Comparison of ENCODE assay signal across 8 cellular contexts in genomic region chr6:116531675-116532570, GRCh38. TPM values are rescaled to one million over a fixed set of nuclear protein-coding genes. Genes with fewer than 3 reads are reported as not detected.
DNase-seq lines count a peak whose midpoint lies in the region; ATAC-seq, FAIRE-seq and TF ChIP-seq lines count a peak whose summit lies in the region.

No MANE protein-coding gene starts in this region.

- H4K20me1 ChIP-seq in GM12878 (ENCODE audit: control insufficient read depth, insufficient read depth) = no peaks in the 10 kb centered on the region

- H2AFZ ChIP-seq in GM12878 (ENCODE audit: control insufficient read depth, low read depth, low read length) = no peak overlapping the region

- DNase-seq in DMS79 treated with DMSO at 0.1 percent for 48 hours (lab: John Stamatoyannopoulos, UW) (peak; percentile 47), DMS79 (lab: John Stamatoyannopoulos, UW) (no peak), NB4 (ENCODE audit: low read depth) (peak; percentile 77), T-helper 22 cell (ENCODE audit: low read depth) (peak; percentile 16), GM12878 (ENCODE audit: low read depth, low spot score) (no peak), immature natural killer cell (peak; percentile 57 to 63 (median 59))
- DNase-seq in stimulated activated CD4-positive, alpha-beta T cell treated with anti-CD3 and anti-CD28 coated beads, Interleukin-1b, Interleukin-23, amount 100 ng/mL, for 4 hours (ENCODE audit: low read depth in 2 of 2) = peak; percentile 16 to 59

- RAD21 ChIA-PET in GM12878 (lab: Charles Lee; ENCODE audit: unreplicated experiment) = interaction anchor here (1.1 to 3.9 kb wide), 4 partner anchors 14 to 315 kb away, joined by 3 to 35 read pairs (median 4); no protein-coding TSS in a partner anchor

- H3K4me1 ChIP-seq in HEK293 (ENCODE audit: control insufficient read depth, insufficient read depth, low read length) (peaks cover 28% of the 10 kb centered on the region), GM12878 (ENCODE audit: control insufficient read depth, insufficient read depth, low read length) (no peaks in the 10 kb centered on the region)

- FAIRE-seq in GM12878 (lab: Jason Lieb, UNC) = no peak

- H3K36me3 ChIP-seq in HEK293 (ENCODE audit: control insufficient read depth in 2 of 2, insufficient read depth in 1 of 2, low read length in 2 of 2) = no peaks in the 10 kb centered on the region
- H3K36me3 ChIP-seq in GM12878 (ENCODE audit: control insufficient read depth in 2 of 2, insufficient read depth in 2 of 2, low read length in 1 of 2) = no peaks in the 10 kb centered on the region

- no peak overlapping the region for H3K4me3 Mint-ChIP-seq in immature natural killer cell

- POLR2A ChIA-PET in HEK293 (lab: Yijun Ruan, JAX) (no interaction called here), GM12878 (lab: Charles Lee) (no interaction called here)

- no peak overlapping the region for H3K4me3 ChIP-seq in HEK293 (ENCODE audit: low read depth, low read length)
- H3K4me3 ChIP-seq in NB4 (ENCODE audit: low read depth, low read length) = no peak overlapping the region
- H3K4me3 ChIP-seq in GM12878 = no peak overlapping the region

- no peak overlapping the region for H3K27ac Mint-ChIP-seq in immature natural killer cell

- H3K4me2 ChIP-seq in GM12878 (ENCODE audit: control insufficient read depth, insufficient read depth) = no peak overlapping the region

- SMC1A ChIA-PET in GM12878 (lab: Charles Lee; ENCODE audit: uncharacterized antibody, unreplicated experiment) = interaction anchor here (0.9 to 4.5 kb wide), 11 partner anchors 10 to 265 kb away, joined by 3 to 42 read pairs (median 6); partner anchors contain the start of gene TSPYL1

- H3K36me3 Mint-ChIP-seq in immature natural killer cell = no peaks in the 10 kb centered on the region

- no peak for TF ChIP-seq EP300 in GM12878 (IDR thresholded peaks at IDR 0.05; ENCODE audit: borderline replicate concordance in 1 of 2, control insufficient read depth in 1 of 2, low read depth in 2 of 2, low read length in 2 of 2)

- ATAC-seq in GM12878 = peak; percentile 89

- H3K9me3 ChIP-seq in HEK293 (ENCODE audit: control insufficient read depth, insufficient read depth, low read depth, low read length) (no peaks in the 10 kb centered on the region), GM12878 (replicated peaks; ENCODE audit: control insufficient read depth, insufficient read depth, low read length) (no peaks in the 10 kb centered on the region)

- H3K9me3 Mint-ChIP-seq in immature natural killer cell = no peaks in the 10 kb centered on the region

- peak; percentile 81 for TF ChIP-seq RAD21 in GM12878 (IDR thresholded peaks at IDR 0.05; ENCODE audit: insufficient read depth, low read depth, low read length)

- H3K27me3 Mint-ChIP-seq in immature natural killer cell (ENCODE audit: low read depth in 3 of 3) = peaks cover 2 to 13% (median 8%) of the 10 kb centered on the region in 3 donors

- no peak overlapping the region for H3K27ac ChIP-seq in HEK293 (ENCODE audit: extremely low read depth, low read depth, low read length)
- no peak overlapping the region for H3K27ac ChIP-seq in GM12878 (ENCODE audit: control insufficient read depth, insufficient read depth)

- H3K9ac ChIP-seq in GM12878 (ENCODE audit: control insufficient read depth, insufficient read depth, low read length) = no peak overlapping the region

- WGBS in GM12878 (ENCODE audit: insufficient coverage, insufficient replicate concordance, low lambda C conversion rate, missing lambda C conversion rate) = 61% methylated on average over 12 of the region's 12 CpGs

- H3K27me3 ChIP-seq in GM12878 (replicated peaks in 1 of 2; ENCODE audit: control insufficient read depth in 2 of 2, insufficient read depth in 2 of 2, low read length in 1 of 2) = peaks cover 2 to 3% of the 10 kb centered on the region in 2 experiments; a peak in 2 of 4 replicates

- TF ChIP-seq POLR2A in NB4 (IDR thresholded peaks at IDR 0.05; ENCODE audit: extremely low read depth, insufficient read length) (no peak), GM12878 (IDR thresholded peaks at IDR 0.05; ENCODE audit: low read depth, low read length) (no peak)

- in situ Hi-C loops in GM12878 (cut with MboI) = loop anchor here (5.0 kb wide), 1 partner anchor 255 kb away; the partner anchor contains the start of gene TSPYL1

- H3K79me2 ChIP-seq in GM12878 (ENCODE audit: control insufficient read depth, insufficient read depth, low read length) = no peaks in the 10 kb centered on the region

- CTCF ChIA-PET in HEK293 (lab: Yijun Ruan, JAX) (interaction anchor here (0.6 to 4.5 kb wide), 33 partner anchors 9 to 315 kb away, joined by 3 to 108 read pairs (median 5); partner anchors contain the start of genes CALHM4, CALHM5 and TSPYL4), GM12878 (lab: Yijun Ruan, JAX) (interaction anchor here (0.6 to 4.5 kb wide), 15 partner anchors 18 to 263 kb away, joined by 3 to 96 read pairs (median 5); partner anchors contain the start of genes CALHM5 and TSPYL1)

- TF ChIP-seq CTCF in HEK293 (tag by site-specific recombination; IDR thresholded peaks at IDR 0.05) = 0 out of 2 replicates have a peak, but pooled peaks have one; percentile 36
- peak; percentile 68 for TF ChIP-seq CTCF in NB4 (IDR thresholded peaks at IDR 0.05; ENCODE audit: low read depth, low read length)
- TF ChIP-seq CTCF in GM12878 (IDR thresholded peaks at IDR 0.05 in 2 of 3, conservative IDR thresholded peaks at IDR 0.05 in 1 of 3; ENCODE audit: control insufficient read depth in 2 of 3, extremely low read depth in 1 of 3, insufficient read depth in 1 of 3, low read depth in 3 of 3, low read length in 3 of 3) = peak; percentile 69 to 71 (median 69)

- BruUV-seq in GM12878 (replicated peaks; lab: Mats Ljungman, UMichigan) = no TSS peak

- intact Hi-C loops in GM12878 (cut with micrococcal nuclease; ENCODE audit: unreplicated experiment) = loop anchor here (1.0 to 5.0 kb wide), 5 partner anchors 87 to 315 kb away; no protein-coding TSS in a partner anchor

- no peaks in the 10 kb centered on the region for H3K4me1 Mint-ChIP-seq in immature natural killer cell

RNA-seq across cellular contexts. Expression of gene TRAPPC3L, which starts 13.6 kb away (rescaled TPM):
- not detected in 2 replicates for total RNA-seq in GM12878 (2013; cell fraction: nucleolus; rRNA removed)
- total RNA-seq in GM12878 (2014; rRNA removed) (not detected in 2 replicates), GM12878 (2014; rRNA removed; fragmentation: Illumina TruSeq; extraction: Trizol) (not detected in 2 replicates), GM12878 (2021) (not detected in 2 replicates)
- not detected for polyA plus RNA-seq in GM12878 (2011; ENCODE audit: low read depth)
- polyA plus RNA-seq in GM12878 (2011; rRNA removed) (not detected in 2 replicates), GM12878 (2014; fragmentation: Illumina TruSeq; extraction: Trizol) (not detected in 2 replicates), GM12878 (2014; fragmentation: Nextera tagmentation; extraction: Ambion mirVana) (not detected), GM12878 (2014; rRNA removed) (not detected in 2 replicates), GM12878 (2016; fragmentation: Nextera tagmentation; extraction: Ambion mirVana) (not detected), immature natural killer cell (under 1 TPM in 2 of 3 donors, not detected in 1; 0.18 to 0.20 TPM)
- polyA plus RNA-seq in GM12878 (2011; cell fraction: cytosol; rRNA removed) = not detected in 2 replicates
- polyA plus RNA-seq in GM12878 (2011; cell fraction: nucleus; rRNA removed) = not detected in 2 replicates
- not detected in 2 replicates for polyA plus RNA-seq in GM12878 (2012)
- not detected in 2 replicates for polyA minus RNA-seq in GM12878 (2011; rRNA and poly(A)+ RNA removed)
- polyA minus RNA-seq in GM12878 (2011; cell fraction: cytosol; rRNA and poly(A)+ RNA removed) = 1.5 TPM in 1 of 2 replicates, not detected in the other
- not detected in 2 replicates for polyA minus RNA-seq in GM12878 (2011; cell fraction: nucleus; rRNA and poly(A)+ RNA removed)

RNA-seq across cellular contexts. Expression of gene CALHM5, which starts 20.5 kb away (rescaled TPM):
- total RNA-seq in GM12878 (2013; cell fraction: nucleolus; rRNA removed) = not detected in 2 replicates
- not detected in 2 replicates for total RNA-seq in GM12878 (2014; rRNA removed)
- total RNA-seq in GM12878 (2014; rRNA removed; fragmentation: Illumina TruSeq; extraction: Trizol) = not detected in 2 replicates
- total RNA-seq in GM12878 (2021) = not detected in 2 replicates
- not detected for polyA plus RNA-seq in GM12878 (2011; ENCODE audit: low read depth)
- not detected in 2 replicates for polyA plus RNA-seq in GM12878 (2011; rRNA removed)
- polyA plus RNA-seq in GM12878 (2011; cell fraction: cytosol; rRNA removed) = not detected in 2 replicates
- polyA plus RNA-seq in GM12878 (2011; cell fraction: nucleus; rRNA removed) = not detected in 2 replicates
- not detected in 2 replicates for polyA plus RNA-seq in GM12878 (2012)
- not detected in 2 replicates for polyA plus RNA-seq in GM12878 (2014; fragmentation: Illumina TruSeq; extraction: Trizol)
- not detected for polyA plus RNA-seq in GM12878 (2014; fragmentation: Nextera tagmentation; extraction: Ambion mirVana)
- not detected in 2 replicates for polyA plus RNA-seq in GM12878 (2014; rRNA removed)
- polyA plus RNA-seq in GM12878 (2016; fragmentation: Nextera tagmentation; extraction: Ambion mirVana) = not detected
- not detected in 2 replicates for polyA minus RNA-seq in GM12878 (2011; rRNA and poly(A)+ RNA removed)
- polyA minus RNA-seq in GM12878 (2011; cell fraction: cytosol; rRNA and poly(A)+ RNA removed) = not detected in 2 replicates
- not detected in 2 replicates for polyA minus RNA-seq in GM12878 (2011; cell fraction: nucleus; rRNA and poly(A)+ RNA removed)
- not detected for polyA plus RNA-seq in immature natural killer cell

RNA-seq across cellular contexts. Expression of gene CALHM4, which starts 21.6 kb away (rescaled TPM):
- total RNA-seq in GM12878 (2013; cell fraction: nucleolus; rRNA removed) = not detected in 2 replicates
- total RNA-seq in GM12878 (2014; rRNA removed) (not detected in 2 replicates), GM12878 (2014; rRNA removed; fragmentation: Illumina TruSeq; extraction: Trizol) (not detected in 2 replicates), GM12878 (2021) (not detected in 2 replicates)
- polyA plus RNA-seq in GM12878 (2011; ENCODE audit: low read depth) = not detected
- polyA plus RNA-seq in GM12878 (2011; rRNA removed) (not detected in 2 replicates), GM12878 (2014; fragmentation: Illumina TruSeq; extraction: Trizol) (not detected in 2 replicates), GM12878 (2014; fragmentation: Nextera tagmentation; extraction: Ambion mirVana) (not detected), GM12878 (2014; rRNA removed) (not detected in 2 replicates), GM12878 (2016; fragmentation: Nextera tagmentation; extraction: Ambion mirVana) (not detected), immature natural killer cell (not detected)
- not detected in 2 replicates for polyA plus RNA-seq in GM12878 (2011; cell fraction: cytosol; rRNA removed)
- polyA plus RNA-seq in GM12878 (2011; cell fraction: nucleus; rRNA removed) = not detected in 2 replicates
- not detected in 2 replicates for polyA plus RNA-seq in GM12878 (2012)
- not detected in 2 replicates for polyA minus RNA-seq in GM12878 (2011; rRNA and poly(A)+ RNA removed)
- polyA minus RNA-seq in GM12878 (2011; cell fraction: cytosol; rRNA and poly(A)+ RNA removed) = not detected in 2 replicates
- polyA minus RNA-seq in GM12878 (2011; cell fraction: nucleus; rRNA and poly(A)+ RNA removed) = not detected in 2 replicates

RNA-seq across cellular contexts. Expression of gene RWDD1, which starts 39.4 kb away (rescaled TPM):
- total RNA-seq in GM12878 (2013; cell fraction: nucleolus; rRNA removed) = 4.9 TPM in 2 replicates
- 44.6 and 49.9 TPM in 2 replicates for total RNA-seq in GM12878 (2014; rRNA removed)
- total RNA-seq in GM12878 (2014; rRNA removed; fragmentation: Illumina TruSeq; extraction: Trizol) = 74.1 and 74.3 TPM in 2 replicates
- total RNA-seq in GM12878 (2021) = 42.6 and 45.5 TPM in 2 replicates
- 28.3 TPM for polyA plus RNA-seq in GM12878 (2011; ENCODE audit: low read depth)
- polyA plus RNA-seq in GM12878 (2011; rRNA removed) = 47.8 and 70.2 TPM in 2 replicates
- 20.4 and 21.8 TPM in 2 replicates for polyA plus RNA-seq in GM12878 (2011; cell fraction: cytosol; rRNA removed)
- 10.3 and 12.6 TPM in 2 replicates for polyA plus RNA-seq in GM12878 (2011; cell fraction: nucleus; rRNA removed)
- polyA plus RNA-seq in GM12878 (2012) = 33.6 and 36.4 TPM in 2 replicates
- polyA plus RNA-seq in GM12878 (2014; fragmentation: Illumina TruSeq; extraction: Trizol) = 94.8 and 107 TPM in 2 replicates
- 10 to 100 TPM; 57.2 to 87.9 TPM for polyA plus RNA-seq in GM12878 (2014; fragmentation: Nextera tagmentation; extraction: Ambion mirVana)
- polyA plus RNA-seq in GM12878 (2014; rRNA removed) = 28.4 and 40.1 TPM in 2 replicates
- polyA plus RNA-seq in GM12878 (2016; fragmentation: Nextera tagmentation; extraction: Ambion mirVana) = 100 to 1,000 TPM in 1 of 2 experiments, 10 to 100 TPM in 1; 96.5 to 107 TPM
- 10.3 and 13.5 TPM in 2 replicates for polyA minus RNA-seq in GM12878 (2011; rRNA and poly(A)+ RNA removed)
- 7.5 and 8.2 TPM in 2 replicates for polyA minus RNA-seq in GM12878 (2011; cell fraction: cytosol; rRNA and poly(A)+ RNA removed)
- polyA minus RNA-seq in GM12878 (2011; cell fraction: nucleus; rRNA and poly(A)+ RNA removed) = 3.4 and 4.8 TPM in 2 replicates
- 10 to 100 TPM; 69.1 to 87.3 (median 70.4) TPM for polyA plus RNA-seq in immature natural killer cell

Comparison
In these comparisons a context has a peak if more than half of its experiments do, and no peak if none do; other contexts are left out.
1. DNase-seq: peak in DMS79 treated with DMSO at 0.1 percent for 48 hours (single experiment), NB4 (single experiment), T-helper 22 cell (single experiment), immature natural killer cell (3 of 3) and stimulated activated CD4-positive, alpha-beta T cell treated with anti-CD3 and anti-CD28 coated beads, Interleukin-1b, Interleukin-23, amount 100 ng/mL, for 4 hours (2 of 2); none in DMS79 (single experiment) and GM12878 (single experiment).
2. Peak in every context shown above with its lines, with median percentiles within 50 percentile points of each other: CTCF ChIP-seq.